Comparison of ENCODE assay signal across 8 cellular contexts in genomic region chr22:31646186-31647019, GRCh38. TPM values are rescaled to one million over a fixed set of nuclear protein-coding genes. Genes with fewer than 3 reads are reported as not detected.
DNase-seq lines count a peak whose midpoint lies in the region; ATAC-seq, FAIRE-seq and TF ChIP-seq lines count a peak whose summit lies in the region.

No MANE protein-coding gene starts in this region.

- no peaks in the 10 kb centered on the region for H3K9me3 Mint-ChIP-seq in activated naive CD8-positive, alpha-beta T cell treated with anti-CD3 and anti-CD28 coated beads, Interleukin-2, amount 50 U/mL, for 24 hours

- H3K9me3 ChIP-seq in mucosa of descending colon (no peaks in the 10 kb centered on the region), tibial artery (no peaks in the 10 kb centered on the region)

- peak overlapping the region; percentile 79 for H3K27ac Mint-ChIP-seq in activated naive CD8-positive, alpha-beta T cell treated with anti-CD3 and anti-CD28 coated beads, Interleukin-2, amount 50 U/mL, for 24 hours

- peaks cover 48% of the 10 kb centered on the region for H3K36me3 Mint-ChIP-seq in activated naive CD8-positive, alpha-beta T cell treated with anti-CD3 and anti-CD28 coated beads, Interleukin-2, amount 50 U/mL, for 24 hours (ENCODE audit: low read depth)

- intact Hi-C loops in mucosa of descending colon (cut with DNase I, micrococcal nuclease) = no loop called here
- intact Hi-C loops in tibial artery (cut with DNase I; ENCODE audit: low total_unique reads) = no loop called here

- peak overlapping the region; percentile 42 for H3K4me3 Mint-ChIP-seq in activated naive CD8-positive, alpha-beta T cell treated with anti-CD3 and anti-CD28 coated beads, Interleukin-2, amount 50 U/mL, for 24 hours

- peak; percentile 99 for FAIRE-seq in G401.6 (lab: Jason Lieb, UNC)

- H3K4me3 ChIP-seq in mucosa of descending colon (no peak overlapping the region), tibial artery (no peak overlapping the region)

- H3K27me3 Mint-ChIP-seq in activated naive CD8-positive, alpha-beta T cell treated with anti-CD3 and anti-CD28 coated beads, Interleukin-2, amount 50 U/mL, for 24 hours = no peaks in the 10 kb centered on the region

- H3K36me3 ChIP-seq in mucosa of descending colon (ENCODE audit: low read depth) (peaks cover 6% of the 10 kb centered on the region), tibial artery (peaks cover 15 to 62% (median 35%) of the 10 kb centered on the region in 3 donors)

- H3K27ac ChIP-seq in tibial artery = no peak overlapping the region

- ATAC-seq in HG03039 (IDR thresholded peaks at IDR 0.05; ENCODE audit: unreplicated experiment) (peak; percentile 48), mucosa of descending colon (peak; percentile 90), GM18909 (IDR thresholded peaks at IDR 0.05; ENCODE audit: poor library complexity, unreplicated experiment) (no peak)
- ATAC-seq in activated naive CD8-positive, alpha-beta T cell treated with anti-CD3 and anti-CD28 coated beads, Interleukin-2, amount 50 U/mL, for 24 hours = peak; percentile 91

- H3K4me1 Mint-ChIP-seq in activated naive CD8-positive, alpha-beta T cell treated with anti-CD3 and anti-CD28 coated beads, Interleukin-2, amount 50 U/mL, for 24 hours = peaks cover 38% of the 10 kb centered on the region

- no peaks in the 10 kb centered on the region for H3K27me3 ChIP-seq in tibial artery

- peak; percentile 44 for DNase-seq in activated naive CD8-positive, alpha-beta T cell treated with anti-CD3 and anti-CD28 coated beads, Interleukin-2, amount 50 U/mL, for 24 hours
- DNase-seq in mucosa of descending colon = no peak
- DNase-seq in NCI-H446 treated with DMSO at 0.1 percent for 48 hours (lab: John Stamatoyannopoulos, UW) = no peak
- no peak for DNase-seq in tibial artery
- DNase-seq in NCI-H1417 treated with DMSO at 0.1 percent for 48 hours (lab: John Stamatoyannopoulos, UW) = no peak

- TF ChIP-seq CTCF in mucosa of descending colon (IDR thresholded peaks at IDR 0.05) = no peak
- TF ChIP-seq CTCF in tibial artery (IDR thresholded peaks at IDR 0.05) = no peak

- peaks cover 3% of the 10 kb centered on the region for H3K4me1 ChIP-seq in mucosa of descending colon (ENCODE audit: low read depth)
- H3K4me1 ChIP-seq in tibial artery = peaks cover 0 to 4% (median 0%) of the 10 kb centered on the region in 4 donors

RNA-seq across cellular contexts. Expression of gene PISD, which starts 15.6 kb away (rescaled TPM):
- 10 to 100 TPM; 31.6 to 42.9 (median 38.0) TPM for total RNA-seq in mucosa of descending colon
